Comparison of ENCODE assay signal across 13 cellular contexts in the genomic region with DNA sequence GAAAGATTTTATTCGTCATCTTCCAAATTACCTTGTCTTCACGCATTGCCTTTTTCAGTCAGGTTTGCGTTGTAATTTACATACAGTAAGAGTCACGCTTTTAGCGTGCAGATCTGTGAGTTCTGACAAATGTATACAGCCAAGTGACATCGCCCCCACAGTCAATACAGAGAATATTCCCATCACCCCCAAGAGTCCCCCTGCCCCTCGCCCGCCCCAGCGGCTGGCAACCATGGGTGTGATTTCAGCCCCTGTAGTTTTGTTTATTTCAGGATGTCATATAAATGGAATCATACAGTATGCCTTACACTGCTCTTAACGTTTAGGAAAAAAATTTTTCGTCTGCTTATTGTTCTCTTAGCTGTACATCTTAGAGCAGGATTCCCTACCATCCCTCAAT.
"Had no signal": no experiment of that assay in that cellular context is flagged by ENCODE, and none has a peak within 500 bp of the region (broad histone marks: within the 10 kb centered on the region; RNA-seq: fewer than 3 reads in every experiment).

No MANE protein-coding gene starts in this region.

- H3K9ac ChIP-seq: parathyroid adenoma had no signal

- H3K4me3 ChIP-seq: cardiac muscle cell, colonic mucosa, skin epidermis, tibial artery had no signal

- H3K4me1 ChIP-seq: colonic mucosa, parathyroid adenoma had no signal

- H3K27ac ChIP-seq: cardiac muscle cell, colonic mucosa, parathyroid adenoma had no signal

- H3K36me3 ChIP-seq: cardiac muscle cell, colonic mucosa had no signal

- H3K27me3 ChIP-seq: cardiac muscle cell, colonic mucosa had no signal

- ATAC-seq: activated T-cell treated with anti-CD3 and anti-CD28 coated beads, Interleukin-2, amount 50 U/mL, for 72 hours had no signal

- H3K9me3 ChIP-seq: colonic mucosa, tibial artery had no signal

- DNase-seq: activated CD4-positive, alpha-beta memory T cell treated with anti-CD3 and anti-CD28 coated beads, Interleukin-2, amount 10 ng/mL, durations not matched to agents 7 days and 5 days; activated T-cell treated with anti-CD3 and anti-CD28 coated beads, Interleukin-2, amount 50 U/mL, for 72 hours; aorta; colonic mucosa; effector CD4-positive, alpha-beta T cell; immature natural killer cell; left colon; nephron progenitor cell; T-helper 9 cell; tibial artery had no signal

- H2AFZ ChIP-seq: parathyroid adenoma had no signal
